16 cellular contexts compared by ENCODE assay signal in genomic region chr4:151912626-151913025, GRCh38.
DNase-seq lines count a peak whose midpoint lies in the region; ATAC-seq and TF ChIP-seq lines count a peak whose summit lies in the region.
"Had no signal": no experiment of that assay in that cellular context is flagged by ENCODE, and none has a peak within 500 bp of the region (broad histone marks: within the 10 kb centered on the region; RNA-seq: fewer than 3 reads in every experiment).

No MANE protein-coding gene starts in this region.

- no peaks in the 10 kb centered on the region for H3K79me2 ChIP-seq in mammary epithelial cell (ENCODE audit: insufficient read depth, low read length)

- H3K36me3 ChIP-seq in NT2/D1 (ENCODE audit: insufficient read depth, insufficient read length, low read length) = no peaks in the 10 kb centered on the region
- H3K36me3 ChIP-seq in BE2C = no peaks in the 10 kb centered on the region
- H3K36me3 ChIP-seq in mammary epithelial cell (ENCODE audit: insufficient read depth, low read length) = no peaks in the 10 kb centered on the region

- 80% methylated on average over 6 of the region's 6 CpGs for WGBS in mammary epithelial cell (ENCODE audit: low coverage, missing lambda C conversion rate)

- H3K27me3 ChIP-seq in NT2/D1 (ENCODE audit: insufficient read depth, insufficient read length) = no peaks in the 10 kb centered on the region
- H3K27me3 ChIP-seq in BE2C = no peaks in the 10 kb centered on the region
- peaks cover 2% of the 10 kb centered on the region for H3K27me3 ChIP-seq in mammary epithelial cell (ENCODE audit: insufficient read depth, low read length)

- peak; percentile 3 for DNase-seq in NT2/D1 (ENCODE audit: low read depth, low spot score)
- DNase-seq in iPS-NIHi11 (ENCODE audit: low spot score) = peak; percentile 39
- DNase-seq in BE2C = no peak
- DNase-seq in mammary epithelial cell = no peak
- DNase-seq: ACHN, AML-193, GDM1, H9, KBM-7, NCI-H1694 treated with DMSO at 0.1 percent for 48 hours, NCI-H524, NCI-H82, PC-9 had no signal

- H2AFZ ChIP-seq in mammary epithelial cell (ENCODE audit: low read depth, low read length) = no peak overlapping the region
- H2AFZ ChIP-seq: PC-9 had no signal

- no peak overlapping the region for H3K4me3 ChIP-seq in NT2/D1 (ENCODE audit: insufficient read length, low read depth)
- no peak overlapping the region for H3K4me3 ChIP-seq in BE2C (ENCODE audit: low read depth, low read length)
- no peak overlapping the region for H3K4me3 ChIP-seq in mammary epithelial cell (replicated peaks in 1 of 3; ENCODE audit: insufficient read depth in 1 of 3, low read depth in 2 of 3, low read length in 3 of 3)
- H3K4me3 ChIP-seq: PC-9 had no signal

- dilution Hi-C loops in mammary epithelial cell (cut with HindIII; ENCODE audit: low sequenced_read_pairs) = no loop called here

- no peak overlapping the region for H3K27ac ChIP-seq in mammary epithelial cell (ENCODE audit: insufficient read depth, low read depth, low read length)
- H3K27ac ChIP-seq: PC-9 had no signal

- intact Hi-C loops in mammary epithelial cell (cut with micrococcal nuclease) = no loop called here

- CTCF ChIA-PET in mammary epithelial cell (lab: Charles Lee; ENCODE audit: low non-redundant PET) = no interaction called here

- H3K9me3 ChIP-seq in NT2/D1 (ENCODE audit: insufficient read depth, low read length) (no peaks in the 10 kb centered on the region), BE2C (no peaks in the 10 kb centered on the region), mammary epithelial cell (replicated peaks; ENCODE audit: insufficient read depth, low read length) (no peaks in the 10 kb centered on the region)

- no peak overlapping the region for H3K4me2 ChIP-seq in mammary epithelial cell (ENCODE audit: insufficient read depth, low read depth, low read length)
- H3K4me2 ChIP-seq: PC-9 had no signal

- H3K4me1 ChIP-seq in NT2/D1 (ENCODE audit: insufficient read depth, insufficient read length) (peaks cover 7% of the 10 kb centered on the region), BE2C (no peaks in the 10 kb centered on the region), mammary epithelial cell (ENCODE audit: insufficient read depth, low read length) (no peaks in the 10 kb centered on the region)

- no peaks in the 10 kb centered on the region for H4K20me1 ChIP-seq in mammary epithelial cell (ENCODE audit: insufficient read depth, low read length)

- ATAC-seq in GM21526 (IDR thresholded peaks at IDR 0.05; ENCODE audit: low FRiP score, unreplicated experiment) (peak; percentile 85), HG02885 (IDR thresholded peaks at IDR 0.05; ENCODE audit: poor library complexity, unreplicated experiment) (no peak), HG03175 (IDR thresholded peaks at IDR 0.05; ENCODE audit: unreplicated experiment) (no peak)

- no TSS peak for BruUV-seq in mammary epithelial cell (replicated peaks; lab: Mats Ljungman, UMichigan)

- in situ Hi-C loops in mammary epithelial cell (cut with MboI; ENCODE audit: low sequenced_read_pairs in 2 of 2) = no loop called here

- H3K9ac ChIP-seq in NT2/D1 (ENCODE audit: insufficient read length, low read depth) (no peak overlapping the region), mammary epithelial cell (ENCODE audit: insufficient read depth, low read length) (no peak overlapping the region)

- TF ChIP-seq CTCF in BE2C (IDR thresholded peaks at IDR 0.05; ENCODE audit: low read depth, low read length) = no peak
- no peak for TF ChIP-seq CTCF in mammary epithelial cell (conservative IDR thresholded peaks at IDR 0.05 in 1 of 2, IDR thresholded peaks at IDR 0.05 in 1 of 2; ENCODE audit: extremely low read depth in 1 of 2, insufficient read depth in 1 of 2, low read depth in 1 of 2, low read length in 2 of 2)

Comparison
In these comparisons a context has a peak if more than half of its experiments do, and no peak if none do; other contexts are left out.
1. DNase-seq: peak in NT2/D1 (single experiment) and iPS-NIHi11 (single experiment); none in BE2C (single experiment) and mammary epithelial cell (single experiment).